Comparison of ENCODE assay signal across 9 cellular contexts in the genomic region with DNA sequence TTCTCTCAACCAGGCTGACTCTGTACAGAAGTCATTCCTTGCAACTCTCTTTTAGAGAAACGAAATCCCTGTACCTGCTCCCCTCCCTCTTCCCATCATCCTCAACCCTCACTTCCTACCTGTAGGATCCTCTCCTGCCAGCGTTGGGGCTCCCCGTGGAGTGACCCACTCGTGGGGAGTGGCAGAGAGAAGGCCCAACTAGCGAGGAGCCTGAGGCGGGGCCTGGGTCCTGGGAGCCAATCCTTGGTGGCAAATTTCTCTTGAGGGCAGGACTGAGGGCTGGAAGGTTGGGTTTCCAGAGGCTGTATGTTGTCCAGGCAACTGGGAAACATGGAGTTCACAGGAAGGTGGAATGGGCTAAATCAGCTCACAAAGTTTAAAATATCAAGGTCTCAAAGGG. TPM values are rescaled to one million over a fixed set of nuclear protein-coding genes. Genes with fewer than 3 reads are reported as not detected.
DNase-seq lines count a peak whose midpoint lies in the region; ATAC-seq, FAIRE-seq and TF ChIP-seq lines count a peak whose summit lies in the region.
"Had no signal": no experiment of that assay in that cellular context is flagged by ENCODE, and none has a peak within 500 bp of the region (broad histone marks: within the 10 kb centered on the region; RNA-seq: fewer than 3 reads in every experiment).

No MANE protein-coding gene starts in this region.

- ATAC-seq in HepG2, result peak; percentile 87

- BruUV-seq in HepG2 (replicated peaks; lab: Mats Ljungman, UMichigan), result no TSS peak

- in situ Hi-C loops in HepG2 (cut with HindIII; ENCODE audit: extremely low pct_ligation_motif_present, low pct_unique_long_range_greater_than_20kb), result loop anchor here (10.0 kb wide), 1 partner anchor 279 kb away; no protein-coding TSS in a partner anchor

- H4K20me1 ChIP-seq in HepG2 (ENCODE audit: insufficient read depth, low read length), result no peaks in the 10 kb centered on the region

- FAIRE-seq in HepG2 (lab: Jason Lieb, UNC), result no peak

- H3K4me2 ChIP-seq in HepG2 (ENCODE audit: low read depth, low read length), result peak overlapping the region; percentile 55

- intact Hi-C loops in HepG2 (cut with micrococcal nuclease; ENCODE audit: unreplicated experiment), result loop anchor here (5.0 kb wide), 1 partner anchor 88 kb away; the partner anchor contains the start of gene C2CD2L

- POLR2A ChIA-PET in HepG2 (lab: Yijun Ruan, JAX), result interaction anchor here (1.5 kb wide), 1 partner anchor 26 kb away, joined by 5 read pairs; no protein-coding TSS in a partner anchor

- no peak for TF ChIP-seq CTCF in HepG2 (CRISPR knock-in tag; IDR thresholded peaks at IDR 0.05)
- no peak for TF ChIP-seq CTCF in GM10266 (IDR thresholded peaks at IDR 0.05; ENCODE audit: control insufficient read depth, insufficient read depth, low read depth, missing control alignments)

- peaks cover 3 to 8% of the 10 kb centered on the region in 2 experiments; a peak in 3 of 5 replicates for H3K27me3 ChIP-seq in HepG2 (ENCODE audit: control insufficient read depth in 1 of 2, insufficient read depth in 2 of 2, low read length in 2 of 2)

- H3K36me3 ChIP-seq in HepG2 (replicated peaks in 1 of 2; ENCODE audit: control insufficient read depth in 1 of 2, insufficient read depth in 2 of 2, low read length in 2 of 2), result no peaks in the 10 kb centered on the region

- H3K79me2 ChIP-seq in HepG2 (ENCODE audit: insufficient read depth, low read length), result no peaks in the 10 kb centered on the region

- H3K27ac ChIP-seq in HepG2 (ENCODE audit: extremely low read length, insufficient read depth, low read length), result no peak overlapping the region

- H3K4me3 ChIP-seq in HepG2 (replicated peaks in 1 of 3; ENCODE audit: insufficient read depth in 1 of 3, low read depth in 2 of 3, low read length in 3 of 3), result no peak overlapping the region; a peak in 1 of 6 replicates

- TF ChIP-seq POLR2A in HepG2 (IDR thresholded peaks at IDR 0.05; ENCODE audit: insufficient read depth in 1 of 2, low read depth in 2 of 2, low read length in 2 of 2), result no peak

- CTCF ChIA-PET in HepG2 (lab: Yijun Ruan, JAX; ENCODE audit: low intra/inter-chr PET ratio, low total read pairs), result interaction anchor here (1.5 to 2.5 kb wide), 3 partner anchors 27 to 50 kb away, joined by 5 to 25 read pairs (median 13); partner anchors contain the start of gene NLRX1

- TF ChIP-seq RAD21 in HepG2 (CRISPR knock-in tag; IDR thresholded peaks at IDR 0.05), result no peak

- TF ChIP-seq EP300 in HepG2 (IDR thresholded peaks at IDR 0.05; ENCODE audit: low read depth in 2 of 2, low read length in 2 of 2), result no peak
- no peak for TF ChIP-seq EP300 in HepG2 (CRISPR knock-in tag; IDR thresholded peaks at IDR 0.05; ENCODE audit: borderline replicate concordance)

- no peak overlapping the region for H3K9ac ChIP-seq in HepG2 (ENCODE audit: insufficient read depth, low read depth, low read length)

- peak; percentile 61 for DNase-seq in EL
- DNase-seq in NCI-H2196 treated with DMSO at 0.1 percent for 48 hours (lab: John Stamatoyannopoulos, UW; ENCODE audit: unreplicated experiment), result peak; percentile 48
- peak; percentile 29 for DNase-seq in cerebellar cortex (ENCODE audit: low spot score)
- DNase-seq in HepG2 (ENCODE audit: low spot score), result peak; percentile 43
- DNase-seq in GM10266 (ENCODE audit: extremely low spot score), result no peak
- DNase-seq in SKM-1 (lab: John Stamatoyannopoulos, UW; ENCODE audit: unreplicated experiment), result no peak
- no peak for DNase-seq in activated CD4-positive, CD25-positive, alpha-beta regulatory T cell treated with anti-CD3 and anti-CD28 coated beads, Interleukin-2, amount 50 U/mL, for 72 hours
- no peak for DNase-seq in RKO (ENCODE audit: low spot score)

- 0% methylated on average over 6 of the region's 6 CpGs for WGBS in HepG2 (ENCODE audit: low lambda C conversion rate)

- peaks cover 47% of the 10 kb centered on the region for H3K4me1 ChIP-seq in HepG2 (ENCODE audit: insufficient read depth, low read length)

- H2AFZ ChIP-seq in HepG2 (ENCODE audit: low read length), result peak overlapping the region; percentile 69

- H3K9me3 ChIP-seq in HepG2 (ENCODE audit: low read length), result no peaks in the 10 kb centered on the region

RNA-seq across cellular contexts. Expression of gene NHERF4, which starts 10.4 kb away (rescaled TPM):
- total RNA-seq in HepG2 (2016; rRNA removed; fragmentation: Illumina TruSeq; extraction: Trizol), result 0.24 TPM in 1 of 2 replicates, not detected in the other
- not detected in 2 replicates for total RNA-seq in HepG2 (2016; cell fraction: cytosol; rRNA removed; fragmentation: Illumina TruSeq; extraction: Trizol; ENCODE audit: low read depth)
- total RNA-seq in HepG2 (2016; cell fraction: insoluble cytoplasmic fraction; rRNA removed; fragmentation: Illumina TruSeq; extraction: Trizol), result 0.11 TPM in 1 of 2 replicates, not detected in the other
- not detected in 2 replicates for total RNA-seq in HepG2 (2016; cell fraction: membrane; rRNA removed; fragmentation: Illumina TruSeq; extraction: Trizol)
- total RNA-seq in HepG2 (2016; cell fraction: nucleus; rRNA removed; fragmentation: Illumina TruSeq; extraction: Trizol), result 0.16 TPM in 1 of 2 replicates, not detected in the other
- polyA plus RNA-seq in HepG2 (2011; rRNA removed), result 0.12 and 0.38 TPM in 2 replicates
- not detected in 2 replicates for polyA plus RNA-seq in HepG2 (2011; cell fraction: cytosol; rRNA removed)
- 0.42 and 1.1 TPM in 2 replicates for polyA plus RNA-seq in HepG2 (2011; cell fraction: nucleus; rRNA removed)
- polyA plus RNA-seq in HepG2 (2012), result 0.19 TPM in 1 of 2 replicates, not detected in the other
- not detected in 2 replicates for polyA plus RNA-seq in HepG2 (2016; cell fraction: cytosol; fragmentation: Illumina TruSeq; extraction: Trizol; ENCODE audit: low read depth)
- not detected in 2 replicates for polyA plus RNA-seq in HepG2 (2016; cell fraction: insoluble cytoplasmic fraction; fragmentation: Illumina TruSeq; extraction: Trizol; ENCODE audit: low read depth)
- not detected in 2 replicates for polyA plus RNA-seq in HepG2 (2016; cell fraction: membrane; fragmentation: Illumina TruSeq; extraction: Trizol; ENCODE audit: low read depth)
- polyA plus RNA-seq in HepG2 (2016; cell fraction: nucleus; fragmentation: Illumina TruSeq; extraction: Trizol; ENCODE audit: insufficient read depth, low read depth), result 1.5 and 1.7 TPM in 2 replicates
- polyA minus RNA-seq in HepG2 (2011; rRNA and poly(A)+ RNA removed; ENCODE audit: low replicate concordance), result 0.33 and 0.54 TPM in 2 replicates
- not detected in 2 replicates for polyA minus RNA-seq in HepG2 (2011; cell fraction: cytosol; rRNA and poly(A)+ RNA removed)
- 0.62 and 0.77 TPM in 2 replicates for polyA minus RNA-seq in HepG2 (2011; cell fraction: nucleus; rRNA and poly(A)+ RNA removed)
- polyA plus RNA-seq: IgD-negative memory B cell had no signal

RNA-seq across cellular contexts. Expression of gene CBL, which starts 10.5 kb away (rescaled TPM):
- total RNA-seq in HepG2 (2016; rRNA removed; fragmentation: Illumina TruSeq; extraction: Trizol), result 7.4 and 11.0 TPM in 2 replicates
- total RNA-seq in HepG2 (2016; cell fraction: cytosol; rRNA removed; fragmentation: Illumina TruSeq; extraction: Trizol; ENCODE audit: low read depth), result 1.9 TPM in 2 replicates
- total RNA-seq in HepG2 (2016; cell fraction: insoluble cytoplasmic fraction; rRNA removed; fragmentation: Illumina TruSeq; extraction: Trizol), result 7.0 and 10.4 TPM in 2 replicates
- total RNA-seq in HepG2 (2016; cell fraction: membrane; rRNA removed; fragmentation: Illumina TruSeq; extraction: Trizol), result 3.6 and 3.8 TPM in 2 replicates
- total RNA-seq in HepG2 (2016; cell fraction: nucleus; rRNA removed; fragmentation: Illumina TruSeq; extraction: Trizol), result 7.7 and 8.2 TPM in 2 replicates
- 5.5 and 6.6 TPM in 2 replicates for polyA plus RNA-seq in HepG2 (2011; rRNA removed)
- 3.7 and 5.6 TPM in 2 replicates for polyA plus RNA-seq in HepG2 (2011; cell fraction: cytosol; rRNA removed)
- polyA plus RNA-seq in HepG2 (2011; cell fraction: nucleus; rRNA removed), result 5.9 and 7.4 TPM in 2 replicates
- polyA plus RNA-seq in HepG2 (2012), result 4.8 and 5.0 TPM in 2 replicates
- polyA plus RNA-seq in HepG2 (2016; cell fraction: cytosol; fragmentation: Illumina TruSeq; extraction: Trizol; ENCODE audit: low read depth), result 0.28 and 0.44 TPM in 2 replicates
- 7.1 and 7.8 TPM in 2 replicates for polyA plus RNA-seq in HepG2 (2016; cell fraction: insoluble cytoplasmic fraction; fragmentation: Illumina TruSeq; extraction: Trizol; ENCODE audit: low read depth)
- polyA plus RNA-seq in HepG2 (2016; cell fraction: membrane; fragmentation: Illumina TruSeq; extraction: Trizol; ENCODE audit: low read depth), result 0.90 and 0.94 TPM in 2 replicates
- polyA plus RNA-seq in HepG2 (2016; cell fraction: nucleus; fragmentation: Illumina TruSeq; extraction: Trizol; ENCODE audit: insufficient read depth, low read depth), result 7.5 and 8.7 TPM in 2 replicates
- polyA minus RNA-seq in HepG2 (2011; rRNA and poly(A)+ RNA removed; ENCODE audit: low replicate concordance), result 8.8 and 10.6 TPM in 2 replicates
- 7.7 and 9.4 TPM in 2 replicates for polyA minus RNA-seq in HepG2 (2011; cell fraction: cytosol; rRNA and poly(A)+ RNA removed)
- polyA minus RNA-seq in HepG2 (2011; cell fraction: nucleus; rRNA and poly(A)+ RNA removed), result 8.6 and 11.1 TPM in 2 replicates

RNA-seq across cellular contexts. Expression of gene NLRX1, which starts 27.2 kb away (rescaled TPM):
- 6.8 and 11.0 TPM in 2 replicates for total RNA-seq in HepG2 (2016; rRNA removed; fragmentation: Illumina TruSeq; extraction: Trizol)
- 1.4 and 3.1 TPM in 2 replicates for total RNA-seq in HepG2 (2016; cell fraction: cytosol; rRNA removed; fragmentation: Illumina TruSeq; extraction: Trizol; ENCODE audit: low read depth)
- total RNA-seq in HepG2 (2016; cell fraction: insoluble cytoplasmic fraction; rRNA removed; fragmentation: Illumina TruSeq; extraction: Trizol), result 5.5 and 10.0 TPM in 2 replicates
- total RNA-seq in HepG2 (2016; cell fraction: membrane; rRNA removed; fragmentation: Illumina TruSeq; extraction: Trizol), result 5.9 and 7.2 TPM in 2 replicates
- total RNA-seq in HepG2 (2016; cell fraction: nucleus; rRNA removed; fragmentation: Illumina TruSeq; extraction: Trizol), result 7.8 and 11.2 TPM in 2 replicates
- 8.7 and 11.6 TPM in 2 replicates for polyA plus RNA-seq in HepG2 (2011; rRNA removed)
- polyA plus RNA-seq in HepG2 (2011; cell fraction: cytosol; rRNA removed), result 8.3 and 12.6 TPM in 2 replicates
- 22.0 and 23.5 TPM in 2 replicates for polyA plus RNA-seq in HepG2 (2011; cell fraction: nucleus; rRNA removed)
- 6.1 and 6.9 TPM in 2 replicates for polyA plus RNA-seq in HepG2 (2012)
- polyA plus RNA-seq in HepG2 (2016; cell fraction: cytosol; fragmentation: Illumina TruSeq; extraction: Trizol; ENCODE audit: low read depth), result 1.3 and 1.4 TPM in 2 replicates
- polyA plus RNA-seq in HepG2 (2016; cell fraction: insoluble cytoplasmic fraction; fragmentation: Illumina TruSeq; extraction: Trizol; ENCODE audit: low read depth), result 6.2 and 9.2 TPM in 2 replicates
- 4.5 and 4.6 TPM in 2 replicates for polyA plus RNA-seq in HepG2 (2016; cell fraction: membrane; fragmentation: Illumina TruSeq; extraction: Trizol; ENCODE audit: low read depth)
- polyA plus RNA-seq in HepG2 (2016; cell fraction: nucleus; fragmentation: Illumina TruSeq; extraction: Trizol; ENCODE audit: insufficient read depth, low read depth), result 16.4 and 17.6 TPM in 2 replicates
- polyA minus RNA-seq in HepG2 (2011; rRNA and poly(A)+ RNA removed; ENCODE audit: low replicate concordance), result 17.5 and 38.5 TPM in 2 replicates
- polyA minus RNA-seq in HepG2 (2011; cell fraction: cytosol; rRNA and poly(A)+ RNA removed), result 9.4 and 12.5 TPM in 2 replicates
- polyA minus RNA-seq in HepG2 (2011; cell fraction: nucleus; rRNA and poly(A)+ RNA removed), result 8.4 and 9.0 TPM in 2 replicates

RNA-seq across cellular contexts. Expression of gene ABCG4, which starts 46.8 kb away (rescaled TPM):
- not detected in 2 replicates for total RNA-seq in HepG2 (2016; rRNA removed; fragmentation: Illumina TruSeq; extraction: Trizol)
- total RNA-seq in HepG2 (2016; cell fraction: cytosol; rRNA removed; fragmentation: Illumina TruSeq; extraction: Trizol; ENCODE audit: low read depth), result not detected in 2 replicates
- total RNA-seq in HepG2 (2016; cell fraction: insoluble cytoplasmic fraction; rRNA removed; fragmentation: Illumina TruSeq; extraction: Trizol), result not detected in 2 replicates
- not detected in 2 replicates for total RNA-seq in HepG2 (2016; cell fraction: membrane; rRNA removed; fragmentation: Illumina TruSeq; extraction: Trizol)
- not detected in 2 replicates for total RNA-seq in HepG2 (2016; cell fraction: nucleus; rRNA removed; fragmentation: Illumina TruSeq; extraction: Trizol)
- not detected in 2 replicates for polyA plus RNA-seq in HepG2 (2011; rRNA removed)
- not detected in 2 replicates for polyA plus RNA-seq in HepG2 (2011; cell fraction: cytosol; rRNA removed)
- 0.05 TPM in 1 of 2 replicates, not detected in the other for polyA plus RNA-seq in HepG2 (2011; cell fraction: nucleus; rRNA removed)
- not detected in 2 replicates for polyA plus RNA-seq in HepG2 (2012)
- polyA plus RNA-seq in HepG2 (2016; cell fraction: cytosol; fragmentation: Illumina TruSeq; extraction: Trizol; ENCODE audit: low read depth), result not detected in 2 replicates
- polyA plus RNA-seq in HepG2 (2016; cell fraction: insoluble cytoplasmic fraction; fragmentation: Illumina TruSeq; extraction: Trizol; ENCODE audit: low read depth), result not detected in 2 replicates
- not detected in 2 replicates for polyA plus RNA-seq in HepG2 (2016; cell fraction: membrane; fragmentation: Illumina TruSeq; extraction: Trizol; ENCODE audit: low read depth)
- polyA plus RNA-seq in HepG2 (2016; cell fraction: nucleus; fragmentation: Illumina TruSeq; extraction: Trizol; ENCODE audit: insufficient read depth, low read depth), result not detected in 2 replicates
- polyA minus RNA-seq in HepG2 (2011; rRNA and poly(A)+ RNA removed; ENCODE audit: low replicate concordance), result 0.52 TPM in 1 of 2 replicates, not detected in the other
- polyA minus RNA-seq in HepG2 (2011; cell fraction: cytosol; rRNA and poly(A)+ RNA removed), result not detected in 2 replicates
- polyA minus RNA-seq in HepG2 (2011; cell fraction: nucleus; rRNA and poly(A)+ RNA removed), result not detected in 2 replicates
- polyA plus RNA-seq: IgD-negative memory B cell had no signal

Comparison
In these comparisons a context has a peak if more than half of its experiments do, and no peak if none do; other contexts are left out.
1. DNase-seq: peak in EL (single experiment), NCI-H2196 treated with DMSO at 0.1 percent for 48 hours (single experiment), cerebellar cortex (single experiment) and HepG2 (single experiment); none in GM10266 (single experiment), SKM-1 (single experiment), activated CD4-positive, CD25-positive, alpha-beta regulatory T cell treated with anti-CD3 and anti-CD28 coated beads, Interleukin-2, amount 50 U/mL, for 72 hours (single experiment) and RKO (single experiment).